ENCODE assay signal across 9 cellular contexts in genomic region chr17:19070318-19071168, GRCh38. TPM values are rescaled to one million over a fixed set of nuclear protein-coding genes. Genes with fewer than 3 reads are reported as not detected.
DNase-seq lines count a peak whose midpoint lies in the region; ATAC-seq lines count a peak whose summit lies in the region.
"Not testable (repeated sequence)": the region's sequence is repeated elsewhere in the genome, so short reads cannot be mapped to it uniquely, and the experiment has no call there.
"Had no signal": no experiment of that assay in that cellular context is flagged by ENCODE, and none has a peak within 500 bp of the region (broad histone marks: within the 10 kb centered on the region; RNA-seq: fewer than 3 reads in every experiment).

No MANE protein-coding gene starts in this region.

- H3K9me3 Mint-ChIP-seq in activated T-cell treated with anti-CD3 and anti-CD28 coated beads, Interleukin-2, amount 50 U/mL, for 72 hours; stimulated activated naive B cell treated with anti-CD40 and anti-IgM and Interleukin-4, amounts not matched to agents 10 μg/mL and 1 μg/mL and 100 μg/mL, for 72 hours: not testable (repeated sequence)

- H3K4me1 Mint-ChIP-seq in activated T-cell treated with anti-CD3 and anti-CD28 coated beads, Interleukin-2, amount 50 U/mL, for 72 hours (ENCODE audit: low read depth); stimulated activated naive B cell treated with anti-CD40 and anti-IgM and Interleukin-4, amounts not matched to agents 10 μg/mL and 1 μg/mL and 100 μg/mL, for 72 hours: not testable (repeated sequence)

- ATAC-seq in GM18498 (IDR thresholded peaks at IDR 0.05; ENCODE audit: unreplicated experiment) (peak; percentile 85), GM19372 (IDR thresholded peaks at IDR 0.05; ENCODE audit: low read depth, unreplicated experiment) (peak; percentile 79), GM21786 (IDR thresholded peaks at IDR 0.05; ENCODE audit: unreplicated experiment) (peak; percentile 72), HG02981 (IDR thresholded peaks at IDR 0.05; ENCODE audit: unreplicated experiment) (peak; percentile 48), HG03460 (IDR thresholded peaks at IDR 0.05; ENCODE audit: unreplicated experiment) (peak; percentile 91), left colon (peak; percentile 91)
- ATAC-seq in activated T-cell treated with anti-CD3 and anti-CD28 coated beads, Interleukin-2, amount 50 U/mL, for 72 hours (replicated peaks in 1 of 2): peak; percentile 98 to 99
- peak; percentile 97 for ATAC-seq in stimulated activated naive B cell treated with anti-CD40 and anti-IgM and Interleukin-4, amounts not matched to agents 10 μg/mL and 1 μg/mL and 100 μg/mL, for 72 hours (replicated peaks)

- not testable (repeated sequence) for H3K4me3 Mint-ChIP-seq in activated T-cell treated with anti-CD3 and anti-CD28 coated beads, Interleukin-2, amount 50 U/mL, for 72 hours; stimulated activated naive B cell treated with anti-CD40 and anti-IgM and Interleukin-4, amounts not matched to agents 10 μg/mL and 1 μg/mL and 100 μg/mL, for 72 hours

- not testable (repeated sequence) for H3K27ac Mint-ChIP-seq in activated T-cell treated with anti-CD3 and anti-CD28 coated beads, Interleukin-2, amount 50 U/mL, for 72 hours; stimulated activated naive B cell treated with anti-CD40 and anti-IgM and Interleukin-4, amounts not matched to agents 10 μg/mL and 1 μg/mL and 100 μg/mL, for 72 hours

- not testable (repeated sequence) for H3K27me3 Mint-ChIP-seq in activated T-cell treated with anti-CD3 and anti-CD28 coated beads, Interleukin-2, amount 50 U/mL, for 72 hours (ENCODE audit: low read depth); stimulated activated naive B cell treated with anti-CD40 and anti-IgM and Interleukin-4, amounts not matched to agents 10 μg/mL and 1 μg/mL and 100 μg/mL, for 72 hours

- DNase-seq in activated T-cell treated with anti-CD3 and anti-CD28 coated beads, Interleukin-2, amount 50 U/mL, for 72 hours; left colon; stimulated activated naive B cell treated with anti-CD40 and anti-IgM and Interleukin-4, amounts not matched to agents 10 μg/mL and 1 μg/mL and 100 μg/mL, for 72 hours: not testable (repeated sequence)

- not testable (repeated sequence) for H3K36me3 Mint-ChIP-seq in activated T-cell treated with anti-CD3 and anti-CD28 coated beads, Interleukin-2, amount 50 U/mL, for 72 hours (ENCODE audit: insufficient read depth in 2 of 2); stimulated activated naive B cell treated with anti-CD40 and anti-IgM and Interleukin-4, amounts not matched to agents 10 μg/mL and 1 μg/mL and 100 μg/mL, for 72 hours

- intact Hi-C loops in left colon (cut with DNase I, micrococcal nuclease): not testable (repeated sequence)

RNA-seq across cellular contexts. Expression of gene GRAP, which starts 23.8 kb away (rescaled TPM):
- total RNA-seq in activated T-cell treated with anti-CD3 and anti-CD28 coated beads, Interleukin-2, amount 50 U/mL, for 72 hours: 10 to 100 TPM in 1 of 2 donors, 1 to 10 TPM in 1; 9.7 to 15.9 TPM
- 1 to 10 TPM in 1 of 2 donors, under 1 TPM in 1; 0.79 to 1.5 TPM for total RNA-seq in left colon
- total RNA-seq: GM23248 had no signal

RNA-seq across cellular contexts. Expression of gene GRAPL, which starts 56.8 kb away (rescaled TPM):
- total RNA-seq in activated T-cell treated with anti-CD3 and anti-CD28 coated beads, Interleukin-2, amount 50 U/mL, for 72 hours: 1 to 10 TPM; 2.8 to 5.1 TPM
- total RNA-seq in left colon: 1 to 10 TPM; 1.4 to 1.8 TPM
- total RNA-seq: GM23248 had no signal

Comparison
In these comparisons a context has a peak if more than half of its experiments do, and no peak if none do; other contexts are left out.
1. ATAC-seq: peak in every context shown above with its lines; median percentile 98 in activated T-cell treated with anti-CD3 and anti-CD28 coated beads, Interleukin-2, amount 50 U/mL, for 72 hours; 97 in stimulated activated naive B cell treated with anti-CD40 and anti-IgM and Interleukin-4, amounts not matched to agents 10 μg/mL and 1 μg/mL and 100 μg/mL, for 72 hours; 91 in HG03460; 91 in left colon; 85 in GM18498; 79 in GM19372; 72 in GM21786; 48 in HG02981.
2. RNA of gene GRAP, which starts 23.8 kb away (total RNA-seq): 9.7 to 15.9 TPM in activated T-cell treated with anti-CD3 and anti-CD28 coated beads, Interleukin-2, amount 50 U/mL, for 72 hours; 0.79 to 1.5 TPM in left colon; every median in the first group is over 4 times any median in the second.